In the genomic region with DNA sequence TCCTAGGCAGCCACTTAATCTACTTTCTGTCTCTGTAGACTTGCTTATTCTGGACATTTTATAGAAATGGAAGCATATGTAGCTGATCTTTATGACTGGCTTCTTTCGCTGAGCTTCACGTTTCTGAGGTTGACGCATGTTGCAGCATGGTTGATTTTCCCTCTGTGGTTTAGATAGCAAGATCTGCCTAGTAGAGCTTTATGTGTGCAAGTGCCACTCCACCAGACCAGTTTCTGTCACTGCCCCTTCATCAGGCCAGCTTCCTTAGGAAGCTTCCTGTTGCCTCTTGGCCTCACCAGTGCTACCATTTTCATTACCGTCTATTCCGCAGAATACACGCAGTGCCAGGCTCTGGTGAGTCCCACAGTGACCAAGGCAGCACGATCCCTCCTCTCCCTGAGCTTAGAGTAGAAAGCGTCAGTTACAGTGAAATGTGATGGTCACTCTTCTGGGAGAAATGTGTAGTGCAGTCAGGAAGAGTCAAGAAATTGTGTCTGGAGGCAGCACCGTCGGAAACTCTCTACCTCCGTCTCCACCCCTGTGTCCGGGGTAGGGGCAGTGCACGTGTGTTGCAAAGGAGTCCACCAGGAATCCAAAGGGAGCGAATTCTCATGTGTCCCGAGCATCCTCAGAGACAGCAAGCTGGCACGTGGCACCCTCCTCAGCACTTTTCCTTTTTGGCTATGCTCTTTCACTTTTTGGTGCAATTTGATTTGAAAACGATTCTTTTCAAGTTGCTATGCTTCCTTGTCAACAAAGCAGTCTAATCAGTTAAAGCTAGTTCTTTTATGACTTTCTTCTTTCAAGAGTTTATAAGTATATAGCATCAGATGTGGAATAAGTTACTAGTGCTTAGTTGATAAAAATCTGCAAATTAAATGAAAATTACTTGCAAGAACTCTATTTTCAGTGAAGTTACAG, we compare ENCODE assay signal across 14 cellular contexts. TPM values are rescaled to one million over a fixed set of nuclear protein-coding genes. Genes with fewer than 3 reads are reported as not detected.
A peak's percentile ranks its signal among the peaks of the same experiment; 100 is the strongest.
DNase-seq lines count a peak whose midpoint lies in the region; ATAC-seq lines count a peak whose summit lies in the region.
"Had no signal": no experiment of that assay in that cellular context is flagged by ENCODE, and none has a peak within 500 bp of the region (broad histone marks: within the 10 kb centered on the region; RNA-seq: fewer than 3 reads in every experiment).

No MANE protein-coding gene starts in this region.

- peaks cover 95% of the 10 kb centered on the region for H3K4me1 Mint-ChIP-seq in activated T-cell treated with anti-CD3 and anti-CD28 coated beads, Interleukin-2, amount 50 U/mL, for 4 hours (ENCODE audit: low read depth)
- H3K4me1 Mint-ChIP-seq in activated CD4-positive, alpha-beta memory T cell treated with anti-CD3 and anti-CD28 coated beads, Interleukin-2, amount 10 ng/mL, durations not matched to agents 7 days and 5 days = peaks cover 76% of the 10 kb centered on the region
- H3K4me1 Mint-ChIP-seq in effector memory CD8-positive, alpha-beta T cell (ENCODE audit: low read depth in 2 of 2) = peaks cover 75 to 91% of the 10 kb centered on the region in 2 donors
- peaks cover 71 to 87% of the 10 kb centered on the region in 2 donors for H3K4me1 Mint-ChIP-seq in stimulated activated naive B cell treated with anti-CD40 and anti-IgM and Interleukin-4, amounts not matched to agents 10 μg/mL and 1 μg/mL and 100 μg/mL, for 72 hours

- H3K27ac Mint-ChIP-seq in activated CD4-positive, alpha-beta memory T cell treated with anti-CD3 and anti-CD28 coated beads, Interleukin-2, amount 10 ng/mL, durations not matched to agents 7 days and 5 days = peak overlapping the region; percentile 60
- peak overlapping the region; percentile 99 to 100 for H3K27ac Mint-ChIP-seq in effector memory CD8-positive, alpha-beta T cell
- peak overlapping the region; percentile 80 for H3K27ac Mint-ChIP-seq in stimulated activated naive B cell treated with anti-CD40 and anti-IgM and Interleukin-4, amounts not matched to agents 10 μg/mL and 1 μg/mL and 100 μg/mL, for 72 hours

- no peaks in the 10 kb centered on the region for H3K27me3 Mint-ChIP-seq in activated T-cell treated with anti-CD3 and anti-CD28 coated beads, Interleukin-2, amount 50 U/mL, for 4 hours (ENCODE audit: low read depth)
- H3K27me3 Mint-ChIP-seq in activated CD4-positive, alpha-beta memory T cell treated with anti-CD3 and anti-CD28 coated beads, Interleukin-2, amount 10 ng/mL, durations not matched to agents 7 days and 5 days = no peaks in the 10 kb centered on the region
- H3K27me3 Mint-ChIP-seq in effector memory CD8-positive, alpha-beta T cell = no peaks in the 10 kb centered on the region
- no peaks in the 10 kb centered on the region for H3K27me3 Mint-ChIP-seq in stimulated activated naive B cell treated with anti-CD40 and anti-IgM and Interleukin-4, amounts not matched to agents 10 μg/mL and 1 μg/mL and 100 μg/mL, for 72 hours

- H3K4me3 Mint-ChIP-seq in activated T-cell treated with anti-CD3 and anti-CD28 coated beads, Interleukin-2, amount 50 U/mL, for 4 hours = peak overlapping the region; percentile 71
- peak overlapping the region; percentile 40 for H3K4me3 Mint-ChIP-seq in activated CD4-positive, alpha-beta memory T cell treated with anti-CD3 and anti-CD28 coated beads, Interleukin-2, amount 10 ng/mL, durations not matched to agents 7 days and 5 days
- H3K4me3 Mint-ChIP-seq in effector memory CD8-positive, alpha-beta T cell = peak overlapping the region; percentile 71 to 77
- no peak overlapping the region for H3K4me3 Mint-ChIP-seq in stimulated activated naive B cell treated with anti-CD40 and anti-IgM and Interleukin-4, amounts not matched to agents 10 μg/mL and 1 μg/mL and 100 μg/mL, for 72 hours

- CTCF ChIA-PET in activated CD4-positive, alpha-beta memory T cell treated with anti-CD3 and anti-CD28 coated beads, Interleukin-2, amount 10 ng/mL, durations not matched to agents 7 days and 5 days (lab: Charles Lee) = interaction anchor here (0.7 to 4.2 kb wide), 21 partner anchors 11 to 87 kb away, joined by 3 to 24 read pairs (median 6); a partner anchor contains a TSS

- no peaks in the 10 kb centered on the region for H3K9me3 Mint-ChIP-seq in activated T-cell treated with anti-CD3 and anti-CD28 coated beads, Interleukin-2, amount 50 U/mL, for 4 hours
- no peaks in the 10 kb centered on the region for H3K9me3 Mint-ChIP-seq in activated CD4-positive, alpha-beta memory T cell treated with anti-CD3 and anti-CD28 coated beads, Interleukin-2, amount 10 ng/mL, durations not matched to agents 7 days and 5 days
- H3K9me3 Mint-ChIP-seq in effector memory CD8-positive, alpha-beta T cell = no peaks in the 10 kb centered on the region
- no peaks in the 10 kb centered on the region for H3K9me3 Mint-ChIP-seq in stimulated activated naive B cell treated with anti-CD40 and anti-IgM and Interleukin-4, amounts not matched to agents 10 μg/mL and 1 μg/mL and 100 μg/mL, for 72 hours

- POLR2A ChIA-PET in activated CD4-positive, alpha-beta memory T cell treated with anti-CD3 and anti-CD28 coated beads, Interleukin-2, amount 10 ng/mL, durations not matched to agents 7 days and 5 days (lab: Charles Lee) = interaction anchor here (0.9 to 12.9 kb wide), 24 partner anchors 7 to 152 kb away, joined by 3 to 349 read pairs (median 8); a partner anchor contains a TSS

- H3K36me3 Mint-ChIP-seq in activated T-cell treated with anti-CD3 and anti-CD28 coated beads, Interleukin-2, amount 50 U/mL, for 4 hours (ENCODE audit: insufficient read depth) = peaks cover 40% of the 10 kb centered on the region
- H3K36me3 Mint-ChIP-seq in activated CD4-positive, alpha-beta memory T cell treated with anti-CD3 and anti-CD28 coated beads, Interleukin-2, amount 10 ng/mL, durations not matched to agents 7 days and 5 days (ENCODE audit: low read depth) = peaks cover 32% of the 10 kb centered on the region
- peaks cover 76% of the 10 kb centered on the region for H3K36me3 Mint-ChIP-seq in effector memory CD8-positive, alpha-beta T cell (ENCODE audit: insufficient read depth)
- peaks cover 33 to 71% of the 10 kb centered on the region in 2 donors for H3K36me3 Mint-ChIP-seq in stimulated activated naive B cell treated with anti-CD40 and anti-IgM and Interleukin-4, amounts not matched to agents 10 μg/mL and 1 μg/mL and 100 μg/mL, for 72 hours

- DNase-seq in activated T-cell treated with anti-CD3 and anti-CD28 coated beads, Interleukin-2, amount 50 U/mL, for 4 hours = no peak
- no peak for DNase-seq in activated T-cell treated with anti-CD3 and anti-CD28 coated beads, Interleukin-2, amount 50 U/mL, for 1 hour
- DNase-seq in activated CD4-positive, alpha-beta memory T cell treated with anti-CD3 and anti-CD28 coated beads, Interleukin-2, amount 10 ng/mL, durations not matched to agents 7 days and 5 days = peak; percentile 54
- DNase-seq in effector memory CD8-positive, alpha-beta T cell = no peak
- no peak for DNase-seq in stimulated activated naive B cell treated with anti-CD40 and anti-IgM and Interleukin-4, amounts not matched to agents 10 μg/mL and 1 μg/mL and 100 μg/mL, for 72 hours
- DNase-seq in NCI-H2196 (lab: John Stamatoyannopoulos, UW; ENCODE audit: unreplicated experiment) (no peak), HuH-7 (ENCODE audit: low spot score) (no peak)
- DNase-seq: dorsolateral prefrontal cortex, Kasumi-1, NCI-H1694 treated with DMSO at 0.1 percent for 48 hours, NCI-H524 treated with DMSO at 0.1 percent for 48 hours, occipital lobe, thyroid gland had no signal

- ATAC-seq in activated T-cell treated with anti-CD3 and anti-CD28 coated beads, Interleukin-2, amount 50 U/mL, for 4 hours = peak; percentile 24 to 29
- ATAC-seq in effector memory CD8-positive, alpha-beta T cell (replicated peaks) = no peak
- ATAC-seq in stimulated activated naive B cell treated with anti-CD40 and anti-IgM and Interleukin-4, amounts not matched to agents 10 μg/mL and 1 μg/mL and 100 μg/mL, for 72 hours (replicated peaks) = no peak
- no peak for ATAC-seq in HG03378 (IDR thresholded peaks at IDR 0.05; ENCODE audit: unreplicated experiment)

RNA-seq across cellular contexts. Expression of a gene that starts 45.4 kb away (rescaled TPM):
- total RNA-seq in activated T-cell treated with anti-CD3 and anti-CD28 coated beads, Interleukin-2, amount 50 U/mL, for 4 hours = 10 to 100 TPM; 48.6 to 86.8 (median 65.7) TPM
- total RNA-seq in activated CD4-positive, alpha-beta memory T cell treated with anti-CD3 and anti-CD28 coated beads, Interleukin-2, amount 10 ng/mL, durations not matched to agents 7 days and 5 days = 10 to 100 TPM; 43.7 to 46.2 TPM

Comparison
In these comparisons a context has a peak if more than half of its experiments do, and no peak if none do; other contexts are left out.
1. ATAC-seq: peak in activated T-cell treated with anti-CD3 and anti-CD28 coated beads, Interleukin-2, amount 50 U/mL, for 4 hours (2 of 2); none in effector memory CD8-positive, alpha-beta T cell (single experiment), stimulated activated naive B cell treated with anti-CD40 and anti-IgM and Interleukin-4, amounts not matched to agents 10 μg/mL and 1 μg/mL and 100 μg/mL, for 72 hours (0 of 2) and HG03378 (single experiment).
2. H3K4me3 Mint-ChIP-seq: peak in activated T-cell treated with anti-CD3 and anti-CD28 coated beads, Interleukin-2, amount 50 U/mL, for 4 hours (single experiment), activated CD4-positive, alpha-beta memory T cell treated with anti-CD3 and anti-CD28 coated beads, Interleukin-2, amount 10 ng/mL, durations not matched to agents 7 days and 5 days (single experiment) and effector memory CD8-positive, alpha-beta T cell (2 of 2); none in stimulated activated naive B cell treated with anti-CD40 and anti-IgM and Interleukin-4, amounts not matched to agents 10 μg/mL and 1 μg/mL and 100 μg/mL, for 72 hours (0 of 2).
3. Peak in every context shown above with its lines, with median percentiles within 50 percentile points of each other: H3K27ac Mint-ChIP-seq.